In genomic region chr19:21358768-21359451, GRCh38 we compare ENCODE assay signal across 8 cellular contexts. TPM values are rescaled to one million over a fixed set of nuclear protein-coding genes. Genes with fewer than 3 reads are reported as not detected.
DNase-seq lines count a peak whose midpoint lies in the region; ATAC-seq, FAIRE-seq and TF ChIP-seq lines count a peak whose summit lies in the region.

Gene ZNF738 (plus strand): TSS chr19:21359000. CDS start chr19:21359141, 141 bp downstream.

- peaks cover 35% of the 10 kb centered on the region for H3K79me2 ChIP-seq in DOHH2 (ENCODE audit: control insufficient read depth, low read length)

- H3K27me3 ChIP-seq in DOHH2 (ENCODE audit: control insufficient read depth, low read length): no peaks in the 10 kb centered on the region
- H3K27me3 ChIP-seq in RWPE2 (ENCODE audit: insufficient read depth, poor library complexity, severe bottlenecking): no peaks in the 10 kb centered on the region
- H3K27me3 ChIP-seq in neuron (ENCODE audit: insufficient read depth, low read length): no peaks in the 10 kb centered on the region

- peak; percentile 88 for FAIRE-seq in frontal cortex (lab: Jason Lieb, UNC)

- peak within 1 kb of the TSS; percentile 60 for H3K4me2 ChIP-seq in DOHH2 (ENCODE audit: low read length)

- H3K36me3 ChIP-seq in DOHH2 (ENCODE audit: control insufficient read depth, low read length) (peaks cover 42% of the 10 kb centered on the region), RWPE2 (ENCODE audit: low read depth) (peaks cover 23% of the 10 kb centered on the region), neuron (ENCODE audit: insufficient read depth, low read length) (peaks cover 37% of the 10 kb centered on the region)

- no peaks in the 10 kb centered on the region for H4K20me1 ChIP-seq in DOHH2 (ENCODE audit: control insufficient read depth, insufficient read depth, low read depth, low read length)

- no peak for TF ChIP-seq CTCF in DOHH2 (IDR thresholded peaks at IDR 0.05; ENCODE audit: low read depth, low read length, poor library complexity, severe bottlenecking)
- no peak for TF ChIP-seq CTCF in RWPE2 (IDR thresholded peaks at IDR 0.05; ENCODE audit: poor library complexity, severe bottlenecking)

- no peaks in the 10 kb centered on the region for H3F3A ChIP-seq in DOHH2 (ENCODE audit: control insufficient read depth, insufficient read depth)

- peak within 1 kb of the TSS; percentile 60 for H3K27ac ChIP-seq in DOHH2 (ENCODE audit: low read depth, low read length)
- peak within 1 kb of the TSS; percentile 75 for H3K27ac ChIP-seq in RWPE2 (ENCODE audit: poor library complexity, severe bottlenecking)

- H3K9me3 ChIP-seq in DOHH2 (ENCODE audit: control insufficient read depth, insufficient read depth, low read length): peaks cover 13% of the 10 kb centered on the region
- peaks cover 3% of the 10 kb centered on the region for H3K9me3 ChIP-seq in RWPE2 (ENCODE audit: severe bottlenecking)
- peaks cover 27% of the 10 kb centered on the region for H3K9me3 ChIP-seq in neuron (ENCODE audit: low read length)

- H3K4me1 ChIP-seq in DOHH2 (ENCODE audit: control insufficient read depth, low read length) (peaks cover 12% of the 10 kb centered on the region), RWPE2 (ENCODE audit: insufficient read depth, poor library complexity, severe bottlenecking) (no peaks in the 10 kb centered on the region), neuron (ENCODE audit: insufficient read depth, low read length) (no peaks in the 10 kb centered on the region)

- no peak within 1 kb of the TSS for H2AFZ ChIP-seq in neuron (ENCODE audit: low read depth, low read length)

- peak within 1 kb of the TSS; percentile 87 for H3K4me3 ChIP-seq in DOHH2 (ENCODE audit: low read length)
- peak within 1 kb of the TSS; percentile 61 for H3K4me3 ChIP-seq in RWPE2 (ENCODE audit: severe bottlenecking)
- H3K4me3 ChIP-seq in neuron (ENCODE audit: low read length): peak within 1 kb of the TSS; percentile 80

- ATAC-seq in GM21825 (IDR thresholded peaks at IDR 0.05; ENCODE audit: unreplicated experiment) (peak; percentile 96), RWPE2 (ENCODE audit: low read depth) (peak; percentile 98)

- H3K9me2 ChIP-seq in DOHH2 (replicated peaks; ENCODE audit: control insufficient read depth, low read length): no peaks in the 10 kb centered on the region

- DNase-seq in LHCN-M2 (ENCODE audit: low read depth) (peak; percentile 96), RWPE2 (ENCODE audit: low spot score) (peak; percentile 76), frontal cortex (ENCODE audit: low spot score in 2 of 2) (peak; percentile 43 to 80), stromal cell of bone marrow (ENCODE audit: low read depth) (peak; percentile 92)
- peak; percentile 53 to 70 (median 58) for DNase-seq in activated naive CD4-positive, alpha-beta T cell (lab: John Stamatoyannopoulos, UW)

RNA-seq across cellular contexts. Expression of gene ZNF738, which starts in this region (rescaled TPM):
- total RNA-seq in LHCN-M2 (2014; rRNA removed) (11.7 and 18.1 TPM in 2 replicates), frontal cortex (33.0 TPM)
- polyA plus RNA-seq in LHCN-M2 (2012): 7.9 TPM

Comparison
In these comparisons a context has a peak if more than half of its experiments do, and no peak if none do; other contexts are left out.
1. Peak in every context shown above with its lines: DNase-seq, ATAC-seq, H3K4me3 ChIP-seq and H3K27ac ChIP-seq.